In the genomic region with DNA sequence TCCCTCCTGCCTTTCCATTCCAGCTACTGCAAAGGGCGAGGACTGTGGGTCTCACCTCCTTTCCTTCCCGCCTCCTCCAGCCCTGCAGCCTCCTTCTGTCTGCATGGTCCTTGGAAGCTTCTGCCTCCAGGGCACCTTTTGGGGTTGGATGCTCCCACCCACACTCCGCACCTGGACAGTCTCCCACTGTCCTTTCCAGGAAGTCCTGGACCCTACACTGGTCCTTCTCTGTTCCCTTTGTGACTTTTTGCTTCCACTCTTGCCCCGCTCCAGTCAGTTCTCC, we compare ENCODE assay signal across 16 cellular contexts.
DNase-seq lines count a peak whose midpoint lies in the region; ATAC-seq and TF ChIP-seq lines count a peak whose summit lies in the region.
"Had no signal": no experiment of that assay in that cellular context is flagged by ENCODE, and none has a peak within 500 bp of the region (broad histone marks: within the 10 kb centered on the region; RNA-seq: fewer than 3 reads in every experiment).

No MANE protein-coding gene starts in this region.

- TF ChIP-seq CTCF in PC-3 (conservative IDR thresholded peaks at IDR 0.05; ENCODE audit: low read depth, low read length) (no peak), sigmoid colon (IDR thresholded peaks at IDR 0.05) (no peak), RWPE1 (conservative IDR thresholded peaks at IDR 0.05; ENCODE audit: low read depth) (no peak)

- H3K4me3 ChIP-seq in BLaER1 (no peak overlapping the region), PC-3 (ENCODE audit: low read length) (no peak overlapping the region), mesenchymal stem cell (ENCODE audit: insufficient read depth in 1 of 2, low read depth in 1 of 2, low read length in 2 of 2) (no peak overlapping the region), sigmoid colon (peak overlapping the region in 2 of 4 donors; percentile 10 to 16)
- H3K4me3 ChIP-seq: GM23338, K562, PC-9 had no signal

- intact Hi-C loops in PC-3 (cut with micrococcal nuclease): loop anchor here (5.0 kb wide), 2 partner anchors 132 to 232 kb away; a partner anchor contains a TSS
- intact Hi-C loops in sigmoid colon (cut with DNase I): no loop called here

- no TSS peak for BruUV-seq in PC-3 (replicated peaks; lab: Mats Ljungman, UMichigan)

- no peaks in the 10 kb centered on the region for H3K36me3 ChIP-seq in BLaER1
- no peaks in the 10 kb centered on the region for H3K36me3 ChIP-seq in PC-3 (ENCODE audit: low read depth, low read length)
- H3K36me3 ChIP-seq in mesenchymal stem cell (ENCODE audit: control insufficient read depth in 1 of 2, insufficient read depth in 2 of 2, low read depth in 1 of 2, low read length in 2 of 2): no peaks in the 10 kb centered on the region
- no peaks in the 10 kb centered on the region for H3K36me3 ChIP-seq in sigmoid colon

- H3K18ac ChIP-seq in mesenchymal stem cell (ENCODE audit: low read depth in 1 of 2, low read length in 2 of 2): peak overlapping the region in 1 of 2 experiments; percentile 54

- H3K9me3 ChIP-seq in BLaER1: no peaks in the 10 kb centered on the region
- H3K9me3 ChIP-seq in PC-3 (ENCODE audit: low read length): no peaks in the 10 kb centered on the region
- no peaks in the 10 kb centered on the region for H3K9me3 ChIP-seq in mesenchymal stem cell (ENCODE audit: control insufficient read depth, low read length)
- H3K9me3 ChIP-seq in sigmoid colon: no peaks in the 10 kb centered on the region

- H3K27me3 ChIP-seq in BLaER1 (no peaks in the 10 kb centered on the region), PC-3 (ENCODE audit: low read length) (no peaks in the 10 kb centered on the region), mesenchymal stem cell (ENCODE audit: control insufficient read depth in 1 of 2, insufficient read depth in 1 of 2, low read length in 2 of 2) (no peaks in the 10 kb centered on the region), sigmoid colon (no peaks in the 10 kb centered on the region)

- H2AK5ac ChIP-seq in mesenchymal stem cell (ENCODE audit: low read length, severe bottlenecking): peak overlapping the region; percentile 97

- H3K4me2 ChIP-seq in BLaER1 (peak overlapping the region; percentile 83), PC-3 (ENCODE audit: low read length) (no peak overlapping the region; the same call in 1 of the 2 replicates), mesenchymal stem cell (ENCODE audit: low read length, poor library complexity, severe bottlenecking) (no peak overlapping the region)
- H3K4me2 ChIP-seq: GM23338, PC-9 had no signal

- H3K14ac ChIP-seq in mesenchymal stem cell (ENCODE audit: low read length in 2 of 2): peak overlapping the region in 1 of 2 experiments; percentile 85

- H3F3A ChIP-seq in PC-3 (ENCODE audit: low read length, unreplicated experiment): no peaks in the 10 kb centered on the region

- H2AFZ ChIP-seq in PC-3 (ENCODE audit: low read length) (no peak overlapping the region), mesenchymal stem cell (ENCODE audit: low read depth, low read length) (no peak overlapping the region)
- H2AFZ ChIP-seq: PC-9 had no signal

- no peaks in the 10 kb centered on the region for H3K79me2 ChIP-seq in PC-3 (ENCODE audit: low read length)

- peak overlapping the region; percentile 76 for H2BK120ac ChIP-seq in mesenchymal stem cell (ENCODE audit: low read depth, low read length)

- peak overlapping the region; percentile 62 to 72 for H2BK12ac ChIP-seq in mesenchymal stem cell (ENCODE audit: low read length in 2 of 2)

- 98% methylated on average over 4 of the region's 4 CpGs for WGBS in mesenchymal stem cell
- 96 to 98% methylated on average over 4 of the region's 4 CpGs for WGBS in sigmoid colon, 2 donors

- H4K8ac ChIP-seq in mesenchymal stem cell (ENCODE audit: low read length): peak overlapping the region; percentile 88

- H4K20me1 ChIP-seq in BLaER1 (peaks cover 5% of the 10 kb centered on the region; the same call in 1 of the 2 replicates), PC-3 (ENCODE audit: low read length) (no peaks in the 10 kb centered on the region)

- H3K27ac ChIP-seq in BLaER1: no peak overlapping the region
- H3K27ac ChIP-seq in PC-3 (ENCODE audit: low read length): peak overlapping the region; percentile 86
- H3K27ac ChIP-seq in mesenchymal stem cell (ENCODE audit: low read length, poor library complexity, severe bottlenecking): no peak overlapping the region
- peak overlapping the region; percentile 76 to 90 (median 89) for H3K27ac ChIP-seq in sigmoid colon
- H3K27ac ChIP-seq in RWPE1: no peak overlapping the region
- H3K27ac ChIP-seq: HL-60, PC-9 had no signal

- H3K4ac ChIP-seq in mesenchymal stem cell (ENCODE audit: low read depth in 1 of 2, low read length in 2 of 2): peak overlapping the region; percentile 15 to 54

- no peak overlapping the region for H3K9ac ChIP-seq in BLaER1
- H3K9ac ChIP-seq in PC-3 (ENCODE audit: low read length): peak overlapping the region; percentile 15; the same call in 1 of the 2 replicates
- no peak overlapping the region for H3K9ac ChIP-seq in mesenchymal stem cell (ENCODE audit: low read length)

- H3K4me1 ChIP-seq in BLaER1 (peaks cover 60% of the 10 kb centered on the region), PC-3 (ENCODE audit: insufficient read depth, low read length) (peaks cover 69% of the 10 kb centered on the region), mesenchymal stem cell (ENCODE audit: control insufficient read depth, insufficient read depth, low read depth, low read length) (peaks cover 31% of the 10 kb centered on the region), sigmoid colon (peaks cover 0 to 67% (median 65%) of the 10 kb centered on the region in 4 donors)

- in situ Hi-C loops in G401 (cut with HindIII; ENCODE audit: low sequenced_read_pairs): no loop called here

- CTCF ChIA-PET in PC-3 (lab: Charles Lee) (interaction anchor here (0.6 kb wide), 1 partner anchor 321 kb away, joined by 4 read pairs; no protein-coding TSS in a partner anchor), RWPE1 (lab: Yijun Ruan, JAX) (no interaction called here)

- H2BK15ac ChIP-seq in mesenchymal stem cell (ENCODE audit: low read depth, poor library complexity, severe bottlenecking): no peak overlapping the region

- H3K79me1 ChIP-seq in mesenchymal stem cell (replicated peaks; ENCODE audit: low read length, poor library complexity, severe bottlenecking): no peaks in the 10 kb centered on the region

- ATAC-seq in PC-3 (no peak), HG02571 (IDR thresholded peaks at IDR 0.05; ENCODE audit: unreplicated experiment) (no peak), GM21529 (IDR thresholded peaks at IDR 0.05; ENCODE audit: unreplicated experiment) (no peak)
- ATAC-seq: K562 had no signal

- no peak overlapping the region for H2BK5ac ChIP-seq in mesenchymal stem cell (ENCODE audit: low read depth, low read length, poor library complexity, severe bottlenecking)

- peak overlapping the region; percentile 67 for H4K91ac ChIP-seq in mesenchymal stem cell (ENCODE audit: low read length)

- POLR2A ChIA-PET in PC-3 (lab: Charles Lee; ENCODE audit: unreplicated experiment): no interaction called here
- POLR2A ChIA-PET in RWPE1 (lab: Yijun Ruan, JAX; ENCODE audit: low non-redundant PET): no interaction called here

- TF ChIP-seq EP300 in sigmoid colon (IDR thresholded peaks at IDR 0.05): no peak

- no peak for DNase-seq in PC-3
- DNase-seq in mesenchymal stem cell: no peak
- DNase-seq in sigmoid colon: no peak
- no peak for DNase-seq in RWPE1 (ENCODE audit: low spot score)
- DNase-seq in G401 (ENCODE audit: low spot score): no peak
- DNase-seq: CD4-positive, alpha-beta T cell; GF-D8; NCI-H1694; PC-9; Right ventricle myocardium superior had no signal

- TF ChIP-seq POLR2A in sigmoid colon (IDR thresholded peaks at IDR 0.05): no peak

- no peaks in the 10 kb centered on the region for H3K9me2 ChIP-seq in PC-3 (replicated peaks; ENCODE audit: low read length)

- H3K23ac ChIP-seq in mesenchymal stem cell (ENCODE audit: low read length in 2 of 2): peak overlapping the region in 1 of 2 experiments; percentile 0

Comparison
In these comparisons a context has a peak if more than half of its experiments do, and no peak if none do; other contexts are left out.
1. H3K27ac ChIP-seq: peak in PC-3 (single experiment) and sigmoid colon (4 of 4); none in BLaER1 (single experiment), mesenchymal stem cell (single experiment) and RWPE1 (single experiment).